ENCODE assay signal across 8 cellular contexts in the genomic region with DNA sequence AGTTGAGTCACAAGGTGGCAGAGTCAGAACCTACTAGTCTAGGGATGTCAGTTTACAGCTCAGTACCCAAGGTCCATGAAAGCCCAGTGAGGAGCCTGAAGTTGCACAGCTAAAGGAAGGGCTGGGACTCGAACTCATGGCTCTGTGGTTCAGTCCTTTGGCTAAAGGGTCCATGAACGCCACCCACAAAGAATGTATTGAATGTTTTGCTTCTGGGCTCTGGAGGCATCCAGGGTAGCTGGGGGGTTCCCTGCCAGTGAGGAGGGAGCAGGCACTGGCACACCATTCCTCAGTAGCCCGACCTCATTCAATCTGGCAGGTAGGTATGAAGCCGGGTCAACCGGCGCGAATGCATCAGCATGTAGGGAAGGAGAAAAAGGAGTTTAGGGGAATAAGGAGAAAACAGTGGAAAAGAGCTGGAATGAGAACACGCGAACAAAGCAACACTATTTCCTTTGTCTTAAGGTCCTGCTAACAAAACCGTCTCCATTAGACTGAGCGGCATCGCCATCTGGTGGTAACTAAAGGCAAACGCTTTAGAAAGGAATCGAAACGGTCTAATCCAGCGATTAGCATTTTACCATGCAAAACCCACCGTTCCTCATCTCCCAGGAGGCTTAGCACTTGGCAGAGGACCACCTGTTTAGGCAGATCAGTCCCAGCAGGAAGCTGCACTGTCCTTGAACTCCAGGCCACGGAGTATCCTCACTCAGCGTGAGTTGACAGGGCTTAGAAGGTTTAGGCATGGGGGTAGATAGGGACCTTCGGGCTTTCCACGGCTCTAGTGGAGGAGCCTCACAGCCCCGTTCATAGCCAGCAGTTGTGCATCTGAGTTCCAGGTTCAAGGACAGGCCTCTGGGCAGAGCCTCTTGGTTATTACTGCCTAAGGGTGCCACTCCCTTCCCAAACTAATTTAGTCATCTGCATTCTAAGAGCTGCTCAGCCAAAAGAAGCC.
DNase-seq lines count a peak whose midpoint lies in the region; ATAC-seq and TF ChIP-seq lines count a peak whose summit lies in the region.

No MANE protein-coding gene starts in this region.

- TF ChIP-seq CTCF in AG09319 (IDR thresholded peaks at IDR 0.05; ENCODE audit: low read depth, low read length) = peak; percentile 76
- peak; percentile 82 for TF ChIP-seq CTCF in lower lobe of right lung (IDR thresholded peaks at IDR 0.05)

- peak; percentile 48 to 51 for ATAC-seq in lower lobe of right lung
- no peak for ATAC-seq in HG03135 (IDR thresholded peaks at IDR 0.05; ENCODE audit: unreplicated experiment)

- no peak for DNase-seq in AG09319 (ENCODE audit: extremely low read depth, low read depth)
- peak; percentile 76 for DNase-seq in HCEC 1CT
- DNase-seq in NCI-H510A treated with DMSO at 0.1 percent for 48 hours (lab: John Stamatoyannopoulos, UW) = peak; percentile 74
- DNase-seq in activated CD4-positive, alpha-beta T cell treated with anti-CD3 and anti-CD28 coated beads, Interleukin-2, amount 50 U/mL, for 24 hours (ENCODE audit: low read depth in 1 of 2, low spot score in 1 of 2) = peak; percentile 24 to 38
- peak; percentile 50 for DNase-seq in effector CD4-positive, alpha-beta T cell
- peak; percentile 58 for DNase-seq in lower lobe of right lung
- peak; percentile 22 to 53 (median 23) for DNase-seq in stimulated activated CD4-positive, alpha-beta T cell treated with anti-CD3 and anti-CD28 coated beads, TNF-alpha, amount 100 ng/mL, for 24 hours (ENCODE audit: low read depth in 3 of 3)

- intact Hi-C loops in lower lobe of right lung (cut with DNase I) = no loop called here

- H3K27ac ChIP-seq in lower lobe of right lung = peak overlapping the region; percentile 69

- no peaks in the 10 kb centered on the region for H3K9me3 ChIP-seq in lower lobe of right lung

- peaks cover 31% of the 10 kb centered on the region for H3K36me3 ChIP-seq in lower lobe of right lung

- H3K4me3 ChIP-seq in lower lobe of right lung = peak overlapping the region; percentile 35

- H3K27me3 ChIP-seq in lower lobe of right lung (ENCODE audit: low read depth) = no peaks in the 10 kb centered on the region

- peaks cover 33% of the 10 kb centered on the region for H3K4me1 ChIP-seq in lower lobe of right lung
